In the genomic region with DNA sequence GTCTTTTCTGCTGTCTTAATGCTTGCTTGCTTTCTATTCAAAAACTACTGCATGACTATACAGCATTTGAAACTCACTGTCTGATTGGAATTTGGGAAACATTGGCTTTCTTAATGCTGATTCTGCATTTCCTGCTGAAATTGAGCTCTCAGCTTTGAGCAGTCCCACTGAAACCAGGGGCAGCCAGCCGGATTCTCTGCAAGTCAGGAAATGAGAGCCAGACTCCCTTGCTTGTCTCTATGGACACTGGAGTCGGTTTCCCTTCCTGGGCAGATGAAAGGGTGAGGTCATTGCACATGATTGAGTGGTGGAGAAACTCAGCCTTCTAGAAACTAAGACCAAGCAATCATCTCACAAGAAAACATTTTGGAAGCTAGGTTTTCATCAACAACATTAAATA, we compare ENCODE assay signal across 1 cellular context.
TF ChIP-seq lines count a peak whose summit lies in the region.

No MANE protein-coding gene starts in this region.

TF ChIP-seq in WTC11, 78 proteins besides CTCF, POLR2A, EP300 and RAD21 (continued from another document):
- TF ChIP-seq, protein P1, sequence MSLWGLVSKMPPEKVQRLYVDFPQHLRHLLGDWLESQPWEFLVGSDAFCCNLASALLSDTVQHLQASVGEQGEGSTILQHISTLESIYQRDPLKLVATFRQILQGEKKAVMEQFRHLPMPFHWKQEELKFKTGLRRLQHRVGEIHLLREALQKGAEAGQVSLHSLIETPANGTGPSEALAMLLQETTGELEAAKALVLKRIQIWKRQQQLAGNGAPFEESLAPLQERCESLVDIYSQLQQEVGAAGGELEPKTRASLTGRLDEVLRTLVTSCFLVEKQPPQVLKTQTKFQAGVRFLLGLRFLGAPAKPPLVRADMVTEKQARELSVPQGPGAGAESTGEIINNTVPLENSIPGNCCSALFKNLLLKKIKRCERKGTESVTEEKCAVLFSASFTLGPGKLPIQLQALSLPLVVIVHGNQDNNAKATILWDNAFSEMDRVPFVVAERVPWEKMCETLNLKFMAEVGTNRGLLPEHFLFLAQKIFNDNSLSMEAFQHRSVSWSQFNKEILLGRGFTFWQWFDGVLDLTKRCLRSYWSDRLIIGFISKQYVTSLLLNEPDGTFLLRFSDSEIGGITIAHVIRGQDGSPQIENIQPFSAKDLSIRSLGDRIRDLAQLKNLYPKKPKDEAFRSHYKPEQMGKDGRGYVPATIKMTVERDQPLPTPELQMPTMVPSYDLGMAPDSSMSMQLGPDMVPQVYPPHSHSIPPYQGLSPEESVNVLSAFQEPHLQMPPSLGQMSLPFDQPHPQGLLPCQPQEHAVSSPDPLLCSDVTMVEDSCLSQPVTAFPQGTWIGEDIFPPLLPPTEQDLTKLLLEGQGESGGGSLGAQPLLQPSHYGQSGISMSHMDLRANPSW (CRISPR knock-in tag; conservative IDR thresholded peaks at IDR 0.05; ENCODE audit: low read depth) = no peak
- TF ChIP-seq, protein P2, sequence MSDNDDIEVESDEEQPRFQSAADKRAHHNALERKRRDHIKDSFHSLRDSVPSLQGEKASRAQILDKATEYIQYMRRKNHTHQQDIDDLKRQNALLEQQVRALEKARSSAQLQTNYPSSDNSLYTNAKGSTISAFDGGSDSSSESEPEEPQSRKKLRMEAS (CRISPR knock-in tag; IDR thresholded peaks at IDR 0.05) = no peak
- no peak for TF ChIP-seq SMAD3 (CRISPR knock-in tag; IDR thresholded peaks at IDR 0.05; ENCODE audit: borderline replicate concordance)
